ENCODE assay signal across 18 cellular contexts in genomic region chr5:112847306-112847705, GRCh38. TPM values are rescaled to one million over a fixed set of nuclear protein-coding genes. Genes with fewer than 3 reads are reported as not detected.
DNase-seq lines count a peak whose midpoint lies in the region; ATAC-seq, FAIRE-seq and TF ChIP-seq lines count a peak whose summit lies in the region.
"Had no signal": no experiment of that assay in that cellular context is flagged by ENCODE, and none has a peak within 500 bp of the region (broad histone marks: within the 10 kb centered on the region; RNA-seq: fewer than 3 reads in every experiment).

No MANE protein-coding gene starts in this region.

- no peak overlapping the region for H2AFZ ChIP-seq in IMR-90 (replicated peaks; ENCODE audit: low read length, poor library complexity)
- H2AFZ ChIP-seq: GM23248 had no signal

- H2BK5ac ChIP-seq in IMR-90 (ENCODE audit: low read depth, low read length, poor library complexity, severe bottlenecking): no peak overlapping the region

- H3K4me3 ChIP-seq in IMR-90 (ENCODE audit: insufficient read depth, low read depth, low read length): no peak overlapping the region

- H2AK5ac ChIP-seq in IMR-90 (ENCODE audit: low read depth, low read length): no peak overlapping the region

- dilution Hi-C loops in IMR-90 (cut with HindIII; ENCODE audit: low sequenced_read_pairs, unreplicated experiment): no loop called here

- no peaks in the 10 kb centered on the region for H3K4me1 ChIP-seq in IMR-90 (ENCODE audit: control insufficient read depth, insufficient read depth, low read length)
- H3K4me1 ChIP-seq: Caco-2 had no signal

- POLR2A ChIA-PET in IMR-90 (lab: Charles Lee; ENCODE audit: unreplicated experiment): no interaction called here

- H2AK9ac ChIP-seq in IMR-90 (replicated peaks; ENCODE audit: low read depth, low read length, poor library complexity): no peak overlapping the region

- no peak overlapping the region for H2BK120ac ChIP-seq in IMR-90 (ENCODE audit: low read depth, low read length)

- H3K4me1 Mint-ChIP-seq in activated T-helper 17 cell treated with anti-CD3 and anti-CD28 coated beads, Interleukin-2, amount 50 U/mL, for 72 hours: peaks cover 4% of the 10 kb centered on the region
- peaks cover 4% of the 10 kb centered on the region for H3K4me1 Mint-ChIP-seq in activated naive CD4-positive, alpha-beta T cell treated with anti-CD3 and anti-CD28 coated beads, Interleukin-2, amount 10 ng/mL, durations not matched to agents 7 days and 5 days

- H4K5ac ChIP-seq in IMR-90 (ENCODE audit: low read depth, low read length): no peak overlapping the region

- no peaks in the 10 kb centered on the region for H3K9me1 ChIP-seq in IMR-90 (ENCODE audit: insufficient read depth, low read length)

- in situ Hi-C loops in IMR-90 (cut with MboI; ENCODE audit: low sequenced_read_pairs): loop anchor here (10.0 kb wide), 1 partner anchor 293 kb away; no protein-coding TSS in a partner anchor

- no peaks in the 10 kb centered on the region for H3K79me1 ChIP-seq in IMR-90 (ENCODE audit: low read depth in 1 of 2, low read length in 2 of 2)

- no peaks in the 10 kb centered on the region for H3K27me3 Mint-ChIP-seq in activated T-helper 17 cell treated with anti-CD3 and anti-CD28 coated beads, Interleukin-2, amount 50 U/mL, for 72 hours
- peaks cover 20% of the 10 kb centered on the region for H3K27me3 Mint-ChIP-seq in activated naive CD4-positive, alpha-beta T cell treated with anti-CD3 and anti-CD28 coated beads, Interleukin-2, amount 10 ng/mL, durations not matched to agents 7 days and 5 days

- ATAC-seq in IMR-90 (ENCODE audit: low read depth): no peak
- no peak for ATAC-seq in activated T-helper 17 cell treated with anti-CD3 and anti-CD28 coated beads, Interleukin-2, amount 50 U/mL, for 72 hours (replicated peaks)
- ATAC-seq in HG02938 (IDR thresholded peaks at IDR 0.05; ENCODE audit: unreplicated experiment): no peak

- H3K14ac ChIP-seq in IMR-90 (replicated peaks; ENCODE audit: low read depth, low read length): no peak overlapping the region

- no peak overlapping the region for H2BK20ac ChIP-seq in IMR-90 (ENCODE audit: low read depth, low read length)

- H3K23ac ChIP-seq in IMR-90 (ENCODE audit: low read depth, low read length): no peak overlapping the region

- no peak overlapping the region for H3K4me2 ChIP-seq in IMR-90 (ENCODE audit: low read depth, low read length)

- CTCF ChIA-PET in IMR-90 (lab: Yijun Ruan, JAX): no interaction called here
- CTCF ChIA-PET in activated naive CD4-positive, alpha-beta T cell treated with anti-CD3 and anti-CD28 coated beads, Interleukin-2, amount 10 ng/mL, durations not matched to agents 7 days and 5 days (lab: Charles Lee): no interaction called here

- H3K36me3 ChIP-seq in IMR-90 (ENCODE audit: control insufficient read depth, insufficient read depth, low read length): no peaks in the 10 kb centered on the region; the same call in 1 of the 2 replicates

- BruUV-seq in IMR-90 (replicated peaks; lab: Mats Ljungman, UMichigan): no TSS peak

- H2BK15ac ChIP-seq in IMR-90 (ENCODE audit: low read depth, low read length): no peak overlapping the region

- intact Hi-C loops in IMR-90 (cut with micrococcal nuclease): no loop called here

- no peak overlapping the region for H4K8ac ChIP-seq in IMR-90 (ENCODE audit: low read depth in 2 of 2, low read length in 2 of 2)

- H3K27ac Mint-ChIP-seq in activated T-helper 17 cell treated with anti-CD3 and anti-CD28 coated beads, Interleukin-2, amount 50 U/mL, for 72 hours: peak overlapping the region; percentile 51
- H3K27ac Mint-ChIP-seq in activated naive CD4-positive, alpha-beta T cell treated with anti-CD3 and anti-CD28 coated beads, Interleukin-2, amount 10 ng/mL, durations not matched to agents 7 days and 5 days: no peak overlapping the region
- H3K27ac Mint-ChIP-seq: CD4-positive, alpha-beta T cell had no signal

- H3K9me3 Mint-ChIP-seq in activated T-helper 17 cell treated with anti-CD3 and anti-CD28 coated beads, Interleukin-2, amount 50 U/mL, for 72 hours: no peaks in the 10 kb centered on the region
- no peaks in the 10 kb centered on the region for H3K9me3 Mint-ChIP-seq in activated naive CD4-positive, alpha-beta T cell treated with anti-CD3 and anti-CD28 coated beads, Interleukin-2, amount 10 ng/mL, durations not matched to agents 7 days and 5 days
- H3K9me3 Mint-ChIP-seq: CD4-positive, alpha-beta T cell; HFFc6 had no signal

- TF ChIP-seq CTCF in IMR-90 (conservative IDR thresholded peaks at IDR 0.05; ENCODE audit: low read depth, low read length): no peak

- H3K9ac ChIP-seq in IMR-90 (ENCODE audit: low read depth, low read length): no peak overlapping the region
- H3K9ac ChIP-seq: GM23248 had no signal

- DNase-seq in GM19239 (ENCODE audit: insufficient read length, low spot score) (no peak), IMR-90 (no peak), NCI-H1694 (lab: John Stamatoyannopoulos, UW) (no peak)
- DNase-seq in activated CD4-positive, alpha-beta T cell treated with anti-CD3 and anti-CD28 coated beads for 1 hour: no peak
- no peak for DNase-seq in activated naive CD4-positive, alpha-beta T cell treated with anti-CD3 and anti-CD28 coated beads, Interleukin-2, amount 10 ng/mL, durations not matched to agents 7 days and 5 days
- DNase-seq: AML-193; Caco-2; CD4-positive, alpha-beta T cell; GM23248; HCEC 1CT; HFFc6 had no signal

- H4K20me1 ChIP-seq in IMR-90 (ENCODE audit: insufficient read depth, low read length): no peaks in the 10 kb centered on the region

- no peak overlapping the region for H3K4ac ChIP-seq in IMR-90 (ENCODE audit: low read depth, low read length)

- no peak overlapping the region for H3K56ac ChIP-seq in IMR-90 (ENCODE audit: extremely low read depth, insufficient read depth, low read length)

- no peaks in the 10 kb centered on the region for H3K36me3 Mint-ChIP-seq in activated T-helper 17 cell treated with anti-CD3 and anti-CD28 coated beads, Interleukin-2, amount 50 U/mL, for 72 hours (ENCODE audit: low read depth)
- peaks cover 3% of the 10 kb centered on the region for H3K36me3 Mint-ChIP-seq in activated naive CD4-positive, alpha-beta T cell treated with anti-CD3 and anti-CD28 coated beads, Interleukin-2, amount 10 ng/mL, durations not matched to agents 7 days and 5 days

- no peak overlapping the region for H3K18ac ChIP-seq in IMR-90 (ENCODE audit: low read depth, low read length)

- H4K91ac ChIP-seq in IMR-90 (ENCODE audit: insufficient read depth, low read depth, low read length): no peak overlapping the region

- TF ChIP-seq POLR2A in IMR-90 (IDR thresholded peaks at IDR 0.05; ENCODE audit: low read depth, low read length): no peak

- TF ChIP-seq RAD21 in IMR-90 (IDR thresholded peaks at IDR 0.05; ENCODE audit: low read length): no peak

- no peaks in the 10 kb centered on the region for H3K9me3 ChIP-seq in IMR-90 (ENCODE audit: control insufficient read depth, insufficient read depth, low read length)
- H3K9me3 ChIP-seq: Caco-2 had no signal

- no peak overlapping the region for H3K4me3 Mint-ChIP-seq in activated T-helper 17 cell treated with anti-CD3 and anti-CD28 coated beads, Interleukin-2, amount 50 U/mL, for 72 hours
- no peak overlapping the region for H3K4me3 Mint-ChIP-seq in activated naive CD4-positive, alpha-beta T cell treated with anti-CD3 and anti-CD28 coated beads, Interleukin-2, amount 10 ng/mL, durations not matched to agents 7 days and 5 days
- H3K4me3 Mint-ChIP-seq: CD4-positive, alpha-beta T cell had no signal

- FAIRE-seq in GM19239 (lab: Jason Lieb, UNC) (peak; percentile 51), islet of Langerhans (lab: Jason Lieb, UNC) (peak; percentile 43)
- FAIRE-seq: A204.1, D721Med, G401.6 had no signal

- H3K27ac ChIP-seq in IMR-90 (ENCODE audit: insufficient read depth, low read length): no peak overlapping the region
- H3K27ac ChIP-seq: C4-2B, GM23248 had no signal

- no peaks in the 10 kb centered on the region for H3K27me3 ChIP-seq in IMR-90 (ENCODE audit: control insufficient read depth, insufficient read depth, low read length)

TF ChIP-seq in IMR-90, 13 proteins besides CTCF, POLR2A, EP300 and RAD21:
- TF ChIP-seq MXI1 (IDR thresholded peaks at IDR 0.05; ENCODE audit: borderline replicate concordance, low read depth, low read length) (no peak), ELK1 (IDR thresholded peaks at IDR 0.05; ENCODE audit: borderline replicate concordance, low read depth, low read length) (no peak), FOS (IDR thresholded peaks at IDR 0.05; ENCODE audit: low read depth, low read length) (no peak), RCOR1 (IDR thresholded peaks at IDR 0.05; ENCODE audit: insufficient replicate concordance, low read length) (no peak), SMC3 (IDR thresholded peaks at IDR 0.05; ENCODE audit: low read depth, low read length) (no peak), CEBPB (IDR thresholded peaks at IDR 0.05; ENCODE audit: low read depth, low read length) (peak; percentile 59; the same call in 1 of the 2 replicates), MAZ (IDR thresholded peaks at IDR 0.05; ENCODE audit: borderline replicate concordance, low read depth, low read length) (no peak)
TF ChIP-seq in IMR-90: peak in this region for 1.

RNA-seq across cellular contexts. Expression of gene SRP19, which starts 13.8 kb away (rescaled TPM):
- 10.0 and 51.4 TPM in 2 replicates for total RNA-seq in IMR-90 (2012; rRNA removed)
- polyA plus RNA-seq in IMR-90 (2012; rRNA removed): 61.5 and 64.1 TPM in 2 replicates
- 6.8 and 7.2 TPM in 2 replicates for polyA plus RNA-seq in IMR-90 (2012; cell fraction: cytosol; rRNA removed)
- polyA plus RNA-seq in IMR-90 (2012; cell fraction: nucleus; rRNA removed; ENCODE audit: low replicate concordance): 3.4 and 26.1 TPM in 2 replicates
- total RNA-seq in activated T-helper 17 cell treated with anti-CD3 and anti-CD28 coated beads, Interleukin-2, amount 50 U/mL, for 72 hours: 10 to 100 TPM; 25.4 to 60.3 TPM
